ENCODE assay signal across 34 cellular contexts in genomic region chr2:142687509-142687908, GRCh38.
"Had no signal": no experiment of that assay in that cellular context is flagged by ENCODE, and none has a peak within 500 bp of the region (broad histone marks: within the 10 kb centered on the region; RNA-seq: fewer than 3 reads in every experiment).

No MANE protein-coding gene starts in this region.

- DNase-seq: Kasumi-1, MG63, MM.1S, MV-4-11, NCI-H1048, NCI-H1092, NCI-H1092 treated with DMSO at 0.1 percent for 48 hours, NCI-H1105, NCI-H1105 treated with DMSO at 0.1 percent for 48 hours, NCI-H1417, NCI-H1417 treated with DMSO at 0.1 percent for 48 hours, NCI-H1436, NCI-H1436 treated with DMSO at 0.1 percent for 48 hours, NCI-H146, NCI-H1694, NCI-H1694 treated with DMSO at 0.1 percent for 48 hours, NCI-H187, NCI-H187 treated with DMSO at 0.1 percent for 48 hours, NCI-H1930, NCI-H2029, NCI-H2029 treated with DMSO at 0.1 percent for 48 hours, NCI-H2081, NCI-H2081 treated with DMSO at 0.1 percent for 48 hours, NCI-H2107, NCI-H2171, NCI-H2171 treated with DMSO at 0.1 percent for 48 hours, NCI-H2227 treated with DMSO at 0.1 percent for 48 hours, NCI-H226, NCI-H345, NCI-H446, NCI-H446 treated with DMSO at 0.1 percent for 48 hours, NCI-H510A, NCI-H510A treated with DMSO at 0.1 percent for 48 hours, NCI-H524 had no signal

- H3K4me3 ChIP-seq: MG63 had no signal

- H3K9me3 ChIP-seq: MG63 had no signal

- H3K36me3 ChIP-seq: MG63 had no signal

- H3K27me3 ChIP-seq: MG63 had no signal
